In genomic region chr2:44167908-44168683, GRCh38 we compare ENCODE assay signal across 8 cellular contexts. TPM values are rescaled to one million over a fixed set of nuclear protein-coding genes. Genes with fewer than 3 reads are reported as not detected.
A peak's percentile ranks its signal among the peaks of the same experiment; 100 is the strongest.
DNase-seq lines count a peak whose midpoint lies in the region; ATAC-seq and TF ChIP-seq lines count a peak whose summit lies in the region.

No MANE protein-coding gene starts in this region.

- H3K27me3 ChIP-seq in spleen (replicated peaks in 1 of 7): no peaks in the 10 kb centered on the region

- ATAC-seq in GM19035 (IDR thresholded peaks at IDR 0.05; ENCODE audit: unreplicated experiment): peak; percentile 84
- peak; percentile 81 for ATAC-seq in HG03342 (IDR thresholded peaks at IDR 0.05; ENCODE audit: unreplicated experiment)
- ATAC-seq in activated CD4-positive, CD25-positive, alpha-beta regulatory T cell treated with anti-CD3 and anti-CD28 coated beads, Interleukin-2, amount 50 U/mL, for 24 hours: peak; percentile 83 to 87

- H3K4me3 ChIP-seq in spleen: peak overlapping the region; percentile 22 to 96 (median 64)

- intact Hi-C loops in spleen (cut with DNase I; ENCODE audit: low total_unique reads): no loop called here

- H3K9me3 ChIP-seq in spleen: peaks cover 0 to 12% (median 0%) of the 10 kb centered on the region in 8 donors

- TF ChIP-seq POLR2A in spleen (IDR thresholded peaks at IDR 0.05): no peak

- peaks cover 0 to 4% (median 0%) of the 10 kb centered on the region in 6 donors for H3K36me3 ChIP-seq in spleen

- peak overlapping the region; percentile 90 to 99 (median 97) for H3K27ac ChIP-seq in spleen

- DNase-seq in AG09319 (ENCODE audit: extremely low read depth, low read depth) (peak; percentile 100), NCI-H345 treated with DMSO at 0.1 percent for 48 hours (lab: John Stamatoyannopoulos, UW; ENCODE audit: unreplicated experiment) (peak; percentile 100), cerebellar cortex (ENCODE audit: low spot score) (peak; percentile 100), iris pigment epithelial cell (ENCODE audit: low read depth) (peak; percentile 100), spleen (peak; percentile 98)

- 0 to 1% (median 1%) methylated on average over 45 to 46 of the region's 46 CpGs for WGBS in spleen, 5 donors

- TF ChIP-seq CTCF in AG09319 (IDR thresholded peaks at IDR 0.05; ENCODE audit: low read depth, low read length) (no peak), spleen (IDR thresholded peaks at IDR 0.05 in 8 of 11, conservative IDR thresholded peaks at IDR 0.05 in 3 of 11) (peak in 1 of 11 experiments; percentile 5)

- peaks cover 13 to 50% (median 32%) of the 10 kb centered on the region in 6 donors for H3K4me1 ChIP-seq in spleen

RNA-seq across cellular contexts. Expression of gene PPM1B, which starts 0.6 kb away (rescaled TPM):
- total RNA-seq in spleen: 10 to 100 TPM; 52.5 to 86.3 (median 60.2) TPM
- polyA plus RNA-seq in spleen: 10 to 100 TPM; 21.9 to 27.1 (median 25.9) TPM

Comparison
In these comparisons a context has a peak if more than half of its experiments do, and no peak if none do; other contexts are left out.
1. Peak in every context shown above with its lines: DNase-seq, ATAC-seq, H3K4me3 ChIP-seq and H3K27ac ChIP-seq.